Comparison of ENCODE assay signal across 32 cellular contexts in the genomic region with DNA sequence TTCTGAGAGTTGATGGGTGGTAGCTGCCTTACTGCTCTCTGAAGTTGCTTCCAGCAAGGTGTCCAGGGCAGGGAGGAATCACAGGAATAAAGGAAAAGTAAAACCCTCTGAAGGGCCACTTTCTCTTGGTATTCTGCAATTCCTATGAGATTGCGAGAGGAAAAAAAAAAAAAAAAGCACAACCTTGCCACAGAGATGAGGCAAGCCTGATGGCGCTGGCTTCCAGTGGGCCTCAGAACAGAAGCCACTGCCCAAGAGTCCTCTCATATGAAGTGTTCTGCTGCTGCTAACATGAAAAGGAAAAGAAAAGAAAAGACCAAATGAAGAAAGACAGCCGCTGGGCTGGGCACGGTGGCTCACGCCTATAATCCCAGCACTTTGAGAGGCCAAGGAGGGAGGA.
"Had no signal": no experiment of that assay in that cellular context is flagged by ENCODE, and none has a peak within 500 bp of the region (broad histone marks: within the 10 kb centered on the region; RNA-seq: fewer than 3 reads in every experiment).

No MANE protein-coding gene starts in this region.

- H3K27ac Mint-ChIP-seq: activated CD4-positive, alpha-beta T cell treated with anti-CD3 and anti-CD28 coated beads, Interleukin-2, amount 10 ng/mL, durations not matched to agents 24 days and 14 days; activated CD8-positive, alpha-beta T cell treated with anti-CD3 and anti-CD28 coated beads for 36 hours; activated naive CD4-positive, alpha-beta T cell treated with anti-CD3 and anti-CD28 coated beads, Interleukin-2, amount 50 U/mL, for 24 hours; activated naive CD8-positive, alpha-beta T cell treated with anti-CD3 and anti-CD28 coated beads, Interleukin-2, amount 10 ng/mL, durations not matched to agents 7 days and 5 days; activated T-cell treated with anti-CD3 and anti-CD28 coated beads, Interleukin-2, amount 50 U/mL, for 24 hours; activated T-helper 2 cell treated with anti-CD3 and anti-CD28 coated beads, Interferon-gamma antibody, Interleukin-2, Interleukin-4, amounts not matched to agents 10 μg/mL and 5 μg/mL and 100 μg/mL, durations not matched to agents 14 hours and 24 hours and 36 hours had no signal

- H3K27me3 Mint-ChIP-seq: activated CD4-positive, alpha-beta T cell treated with anti-CD3 and anti-CD28 coated beads, Interleukin-2, amount 10 ng/mL, durations not matched to agents 24 days and 14 days; activated CD8-positive, alpha-beta T cell treated with anti-CD3 and anti-CD28 coated beads for 36 hours; activated naive CD4-positive, alpha-beta T cell treated with anti-CD3 and anti-CD28 coated beads, Interleukin-2, amount 50 U/mL, for 24 hours; activated T-cell treated with anti-CD3 and anti-CD28 coated beads, Interleukin-2, amount 50 U/mL, for 24 hours had no signal

- H3K9ac ChIP-seq: KMS-11 had no signal

- H3K9me3 ChIP-seq: adrenal gland, Peyer's patch had no signal

- H3K4me3 Mint-ChIP-seq: activated CD4-positive, alpha-beta T cell treated with anti-CD3 and anti-CD28 coated beads, Interleukin-2, amount 10 ng/mL, durations not matched to agents 24 days and 14 days; activated CD8-positive, alpha-beta T cell treated with anti-CD3 and anti-CD28 coated beads for 36 hours; activated naive CD4-positive, alpha-beta T cell treated with anti-CD3 and anti-CD28 coated beads, Interleukin-2, amount 50 U/mL, for 24 hours; activated naive CD8-positive, alpha-beta T cell treated with anti-CD3 and anti-CD28 coated beads, Interleukin-2, amount 10 ng/mL, durations not matched to agents 7 days and 5 days; activated T-cell treated with anti-CD3 and anti-CD28 coated beads, Interleukin-2, amount 50 U/mL, for 24 hours; brain had no signal

- H3K36me3 Mint-ChIP-seq: activated naive CD4-positive, alpha-beta T cell treated with anti-CD3 and anti-CD28 coated beads, Interleukin-2, amount 50 U/mL, for 24 hours; activated naive CD8-positive, alpha-beta T cell treated with anti-CD3 and anti-CD28 coated beads, Interleukin-2, amount 10 ng/mL, durations not matched to agents 7 days and 5 days; brain had no signal

- H3K27ac ChIP-seq: adrenal gland, KMS-11, Peyer's patch had no signal

- H3K4me1 Mint-ChIP-seq: activated CD4-positive, alpha-beta T cell treated with anti-CD3 and anti-CD28 coated beads, Interleukin-2, amount 10 ng/mL, durations not matched to agents 24 days and 14 days; activated naive CD4-positive, alpha-beta T cell treated with anti-CD3 and anti-CD28 coated beads, Interleukin-2, amount 50 U/mL, for 24 hours had no signal

- FAIRE-seq: bronchial epithelial cell, TTC549 had no signal

- H3K4me3 ChIP-seq: adrenal gland, Peyer's patch had no signal

- H3K27me3 ChIP-seq: adrenal gland, Peyer's patch had no signal

- DNase-seq: activated CD4-positive, alpha-beta T cell treated with anti-CD3 and anti-CD28 coated beads, Interleukin-2, amount 10 ng/mL, durations not matched to agents 24 days and 14 days; activated CD4-positive, alpha-beta T cell treated with anti-CD3 and anti-CD28 coated beads, Interleukin-2, amount 50 U/mL, for 4 hours; activated CD8-positive, alpha-beta T cell treated with anti-CD3 and anti-CD28 coated beads for 36 hours; activated gamma-delta T cell; activated naive CD4-positive, alpha-beta T cell treated with Interleukin-2 at 50 U/mL for 16 hours; activated naive CD8-positive, alpha-beta T cell treated with anti-CD3 and anti-CD28 coated beads, Interleukin-2, amount 10 ng/mL, durations not matched to agents 7 days and 5 days; activated T-cell treated with anti-CD3 and anti-CD28 coated beads, Interleukin-2, amount 50 U/mL, for 24 hours; anterior cingulate cortex; central memory CD4-positive, alpha-beta T cell; MM.1S; NCI-H1092; NCI-H1436 treated with DMSO at 0.1 percent for 48 hours; NCI-H1694 treated with DMSO at 0.1 percent for 48 hours; NCI-H2029; NCI-H345; NCI-H524 treated with DMSO at 0.1 percent for 48 hours; NK-92 treated with Interleukin-12 subunit alpha and Interleukin-12 subunit beta, amount 100 ng/mL, for 24 hours; PC-3; Peyer's patch; RPMI8226; SIG-M5; SW 1271; T-helper 1 cell; T1000 had no signal

- ATAC-seq: activated CD8-positive, alpha-beta T cell treated with anti-CD3 and anti-CD28 coated beads for 36 hours; PC-3; SK-N-SH treated with all-trans-retinoic acid at 6 μM for 48 hours had no signal

- H3K9me3 Mint-ChIP-seq: activated CD4-positive, alpha-beta T cell treated with anti-CD3 and anti-CD28 coated beads, Interleukin-2, amount 10 ng/mL, durations not matched to agents 24 days and 14 days; activated CD8-positive, alpha-beta T cell treated with anti-CD3 and anti-CD28 coated beads for 36 hours; activated naive CD4-positive, alpha-beta T cell treated with anti-CD3 and anti-CD28 coated beads, Interleukin-2, amount 50 U/mL, for 24 hours; activated naive CD8-positive, alpha-beta T cell treated with anti-CD3 and anti-CD28 coated beads, Interleukin-2, amount 10 ng/mL, durations not matched to agents 7 days and 5 days; activated T-cell treated with anti-CD3 and anti-CD28 coated beads, Interleukin-2, amount 50 U/mL, for 24 hours; activated T-helper 2 cell treated with anti-CD3 and anti-CD28 coated beads, Interferon-gamma antibody, Interleukin-2, Interleukin-4, amounts not matched to agents 10 μg/mL and 5 μg/mL and 100 μg/mL, durations not matched to agents 14 hours and 24 hours and 36 hours; brain had no signal

- H3K36me3 ChIP-seq: adrenal gland, Peyer's patch had no signal
